ENCODE assay signal across 8 cellular contexts in the genomic region with DNA sequence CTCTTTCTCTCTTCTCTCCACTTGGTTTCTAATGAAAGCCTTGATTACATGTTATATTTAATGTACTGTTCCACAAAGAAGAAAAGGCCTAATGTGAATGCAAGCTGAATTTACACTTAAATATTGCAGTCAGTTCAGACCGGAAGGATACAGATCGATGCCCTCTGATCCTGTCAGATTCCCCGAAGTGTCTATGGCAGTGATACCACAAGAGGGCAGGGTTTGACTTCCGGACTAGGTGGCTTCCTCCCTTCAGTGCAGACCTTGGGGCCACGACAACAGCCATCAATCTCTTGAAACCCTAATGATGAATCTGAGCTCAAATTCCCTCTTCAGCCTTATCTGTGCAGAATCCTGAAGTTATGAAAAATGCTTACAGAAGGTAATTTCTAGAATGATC. TPM values are rescaled to one million over a fixed set of nuclear protein-coding genes. Genes with fewer than 3 reads are reported as not detected.
DNase-seq lines count a peak whose midpoint lies in the region; ATAC-seq and TF ChIP-seq lines count a peak whose summit lies in the region.

No MANE protein-coding gene starts in this region.

- no peaks in the 10 kb centered on the region for H3K4me1 Mint-ChIP-seq in endothelial cell (ENCODE audit: unreplicated experiment)

- H3K9ac ChIP-seq in IMR-90 (ENCODE audit: low read depth, low read length) = no peak overlapping the region

- no peak overlapping the region for H2AK5ac ChIP-seq in IMR-90 (ENCODE audit: low read depth, low read length)

- no peak overlapping the region for H2BK15ac ChIP-seq in IMR-90 (ENCODE audit: low read depth, low read length)

- H3K4ac ChIP-seq in IMR-90 (ENCODE audit: low read depth, low read length) = no peak overlapping the region

- H3K27ac ChIP-seq in IMR-90 (ENCODE audit: insufficient read depth, low read length) = no peak overlapping the region

- no peak overlapping the region for H2BK5ac ChIP-seq in IMR-90 (ENCODE audit: low read depth, low read length, poor library complexity, severe bottlenecking)

- no peak overlapping the region for H3K23ac ChIP-seq in IMR-90 (ENCODE audit: low read depth, low read length)

- ATAC-seq in GM21723 (IDR thresholded peaks at IDR 0.05; ENCODE audit: unreplicated experiment) (peak; percentile 79), IMR-90 (ENCODE audit: low read depth) (no peak)

- no peak overlapping the region for H2BK20ac ChIP-seq in IMR-90 (ENCODE audit: low read depth, low read length)

- dilution Hi-C loops in IMR-90 (cut with HindIII; ENCODE audit: low sequenced_read_pairs, unreplicated experiment) = no loop called here

- in situ Hi-C loops in IMR-90 (cut with MboI; ENCODE audit: low sequenced_read_pairs) = loop anchor here (10.0 kb wide), 1 partner anchor 218 kb away; no protein-coding TSS in a partner anchor

- no peaks in the 10 kb centered on the region for H4K20me1 ChIP-seq in IMR-90 (ENCODE audit: insufficient read depth, low read length)

- no peak overlapping the region for H2BK120ac ChIP-seq in IMR-90 (ENCODE audit: low read depth, low read length)

- H3K27ac Mint-ChIP-seq in endothelial cell (ENCODE audit: unreplicated experiment) = no peak overlapping the region

- H3K9me3 Mint-ChIP-seq in endothelial cell (ENCODE audit: unreplicated experiment) = no peaks in the 10 kb centered on the region

- H3K27me3 Mint-ChIP-seq in endothelial cell (ENCODE audit: unreplicated experiment) = peaks cover 1% of the 10 kb centered on the region

- no peak overlapping the region for H4K91ac ChIP-seq in IMR-90 (ENCODE audit: insufficient read depth, low read depth, low read length)

- no peaks in the 10 kb centered on the region for H3K36me3 ChIP-seq in IMR-90 (ENCODE audit: control insufficient read depth, insufficient read depth, low read length)

- no peaks in the 10 kb centered on the region for H3K36me3 Mint-ChIP-seq in endothelial cell (ENCODE audit: low read depth, unreplicated experiment)

- peak; percentile 5 for DNase-seq in NCI-H2171 treated with DMSO at 0.1 percent for 48 hours (lab: John Stamatoyannopoulos, UW)
- no peak for DNase-seq in NCI-H2171 (lab: John Stamatoyannopoulos, UW)
- no peak for DNase-seq in IMR-90
- DNase-seq in OCI-M1 (lab: John Stamatoyannopoulos, UW) = peak; percentile 80
- peak; percentile 54 for DNase-seq in endothelial cell (ENCODE audit: low spot score)
- DNase-seq in nucleus accumbens (lab: John Stamatoyannopoulos, UW) = peak in 45 of 56 donors; percentile 1 to 82 (median 40)
- no peak for DNase-seq in activated T-cell treated with anti-CD3 and anti-CD28 coated beads, Interleukin-2, amount 50 U/mL, for 1 hour

- H3K4me2 ChIP-seq in IMR-90 (ENCODE audit: low read depth, low read length) = no peak overlapping the region

- no peaks in the 10 kb centered on the region for H3K4me1 ChIP-seq in IMR-90 (ENCODE audit: control insufficient read depth, insufficient read depth, low read length)

- H3K18ac ChIP-seq in IMR-90 (ENCODE audit: low read depth, low read length) = no peak overlapping the region

- no peak overlapping the region for H3K4me3 ChIP-seq in IMR-90 (ENCODE audit: insufficient read depth, low read depth, low read length)

- no peaks in the 10 kb centered on the region for H3K9me1 ChIP-seq in IMR-90 (ENCODE audit: insufficient read depth, low read length)

- H3K56ac ChIP-seq in IMR-90 (ENCODE audit: extremely low read depth, insufficient read depth, low read length) = no peak overlapping the region

- no TSS peak for BruUV-seq in IMR-90 (replicated peaks; lab: Mats Ljungman, UMichigan)

- no peak overlapping the region for H3K4me3 Mint-ChIP-seq in endothelial cell (ENCODE audit: unreplicated experiment)

- POLR2A ChIA-PET in IMR-90 (lab: Charles Lee; ENCODE audit: unreplicated experiment) = no interaction called here

- H3K27me3 ChIP-seq in IMR-90 (ENCODE audit: control insufficient read depth, insufficient read depth, low read length) = peaks cover 5% of the 10 kb centered on the region; the same call in 1 of the 2 replicates

- H3K79me1 ChIP-seq in IMR-90 (ENCODE audit: low read depth in 1 of 2, low read length in 2 of 2) = no peaks in the 10 kb centered on the region

- no peak overlapping the region for H4K8ac ChIP-seq in IMR-90 (ENCODE audit: low read depth in 2 of 2, low read length in 2 of 2)

- intact Hi-C loops in IMR-90 (cut with micrococcal nuclease) = loop anchor here (1.0 to 5.0 kb wide), 2 partner anchors 130 to 220 kb away; no protein-coding TSS in a partner anchor

- no peak overlapping the region for H3K14ac ChIP-seq in IMR-90 (replicated peaks; ENCODE audit: low read depth, low read length)

- CTCF ChIA-PET in IMR-90 (lab: Yijun Ruan, JAX) = interaction anchor here (0.6 to 1.2 kb wide), 2 partner anchors 133 to 367 kb away, joined by 3 to 4 read pairs; no protein-coding TSS in a partner anchor

- H3K9me3 ChIP-seq in IMR-90 (ENCODE audit: control insufficient read depth, insufficient read depth, low read length) = no peaks in the 10 kb centered on the region

- no peak overlapping the region for H2AFZ ChIP-seq in IMR-90 (replicated peaks; ENCODE audit: low read length, poor library complexity)

- H4K5ac ChIP-seq in IMR-90 (ENCODE audit: low read depth, low read length) = no peak overlapping the region

- TF ChIP-seq CTCF in IMR-90 (conservative IDR thresholded peaks at IDR 0.05; ENCODE audit: low read depth, low read length) (0 out of 2 replicates have a peak, but pooled peaks have one; percentile 22), endothelial cell (IDR thresholded peaks at IDR 0.05; ENCODE audit: unreplicated experiment) (peak; percentile 47)

- no CpG with 5 or more reads among the region's 5 CpGs for WGBS in IMR-90 (ENCODE audit: extremely low coverage in 2 of 2, insufficient read length in 1 of 2), 2 experiments

- no peak for TF ChIP-seq POLR2A in IMR-90 (IDR thresholded peaks at IDR 0.05; ENCODE audit: low read depth, low read length)

- peak; percentile 23; the same call in 1 of the 2 replicates for TF ChIP-seq RAD21 in IMR-90 (IDR thresholded peaks at IDR 0.05; ENCODE audit: low read length)

- H2AK9ac ChIP-seq in IMR-90 (replicated peaks; ENCODE audit: low read depth, low read length, poor library complexity) = no peak overlapping the region

TF ChIP-seq in IMR-90, 13 proteins besides CTCF, POLR2A, EP300 and RAD21:
- TF ChIP-seq SMC3 (IDR thresholded peaks at IDR 0.05; ENCODE audit: low read depth, low read length) (no peak), FOS (IDR thresholded peaks at IDR 0.05; ENCODE audit: low read depth, low read length) (no peak), MAZ (IDR thresholded peaks at IDR 0.05; ENCODE audit: borderline replicate concordance, low read depth, low read length) (no peak)
- TF ChIP-seq, protein P1, sequence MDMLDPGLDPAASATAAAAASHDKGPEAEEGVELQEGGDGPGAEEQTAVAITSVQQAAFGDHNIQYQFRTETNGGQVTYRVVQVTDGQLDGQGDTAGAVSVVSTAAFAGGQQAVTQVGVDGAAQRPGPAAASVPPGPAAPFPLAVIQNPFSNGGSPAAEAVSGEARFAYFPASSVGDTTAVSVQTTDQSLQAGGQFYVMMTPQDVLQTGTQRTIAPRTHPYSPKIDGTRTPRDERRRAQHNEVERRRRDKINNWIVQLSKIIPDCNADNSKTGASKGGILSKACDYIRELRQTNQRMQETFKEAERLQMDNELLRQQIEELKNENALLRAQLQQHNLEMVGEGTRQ (IDR thresholded peaks at IDR 0.05; ENCODE audit: low read depth, low read length) = no peak

RNA-seq across cellular contexts. Expression of a gene that starts 29.5 kb away (rescaled TPM):
- total RNA-seq in IMR-90 (2012; rRNA removed) (2.7 and 3.3 TPM in 2 replicates), endothelial cell (ENCODE audit: unreplicated experiment) (not detected)
- polyA plus RNA-seq in IMR-90 (2012; rRNA removed) = 2.1 and 2.2 TPM in 2 replicates
- polyA plus RNA-seq in IMR-90 (2012; cell fraction: cytosol; rRNA removed) = 0.60 and 0.82 TPM in 2 replicates
- polyA plus RNA-seq in IMR-90 (2012; cell fraction: nucleus; rRNA removed; ENCODE audit: low replicate concordance) = 0.46 and 3.2 TPM in 2 replicates

Comparison
In these comparisons a context has a peak if more than half of its experiments do, and no peak if none do; other contexts are left out.
1. DNase-seq: peak in NCI-H2171 treated with DMSO at 0.1 percent for 48 hours (single experiment), OCI-M1 (single experiment), endothelial cell (single experiment) and nucleus accumbens (45 of 56); none in NCI-H2171 (single experiment), IMR-90 (single experiment) and activated T-cell treated with anti-CD3 and anti-CD28 coated beads, Interleukin-2, amount 50 U/mL, for 1 hour (single experiment).